ENCODE assay signal across 24 cellular contexts in genomic region chr2:83531211-83531610, GRCh38.
DNase-seq lines count a peak whose midpoint lies in the region; ATAC-seq and TF ChIP-seq lines count a peak whose summit lies in the region.
"Had no signal": no experiment of that assay in that cellular context is flagged by ENCODE, and none has a peak within 500 bp of the region (broad histone marks: within the 10 kb centered on the region; RNA-seq: fewer than 3 reads in every experiment).

No MANE protein-coding gene starts in this region.

- no peak for TF ChIP-seq CTCF in WTC11 (IDR thresholded peaks at IDR 0.05)

- H4K8ac ChIP-seq in neuronal stem cell (ENCODE audit: low read depth, low read length), result no peak overlapping the region

- H3K23ac ChIP-seq in neuronal stem cell (ENCODE audit: low read depth, low read length, poor library complexity), result no peak overlapping the region

- peaks cover 14% of the 10 kb centered on the region for H3K4me1 Mint-ChIP-seq in WTC11
- H3K4me1 Mint-ChIP-seq in CD8-positive, alpha-beta memory T cell, result no peaks in the 10 kb centered on the region
- H3K4me1 Mint-ChIP-seq: activated naive CD4-positive, alpha-beta T cell treated with anti-CD3 and anti-CD28 coated beads, Interleukin-2, amount 50 U/mL, for 24 hours; T-cell had no signal

- no peaks in the 10 kb centered on the region for H3K27me3 Mint-ChIP-seq in WTC11 (ENCODE audit: low read depth)
- H3K27me3 Mint-ChIP-seq in CD8-positive, alpha-beta memory T cell, result no peaks in the 10 kb centered on the region
- H3K27me3 Mint-ChIP-seq: activated naive CD4-positive, alpha-beta T cell treated with anti-CD3 and anti-CD28 coated beads, Interleukin-2, amount 50 U/mL, for 24 hours; natural killer cell treated with Interleukin-12 subunit alpha and Interleukin-12 subunit beta and Interleukin-15 and Interleukin-18, amount 100 ng/mL, for 72 hours; progenitor cell of endocrine pancreas; stimulated activated naive CD8-positive, alpha-beta T cell treated with anti-CD3 and anti-CD28 coated beads, Interleukin-15, Interleukin-2, amounts not matched to agents 100 ng/mL and 50 ng/mL, for 24 hours; T-cell had no signal

- no peak overlapping the region for H2AK5ac ChIP-seq in neuronal stem cell (ENCODE audit: low read depth, low read length)

- no peak overlapping the region for H2BK15ac ChIP-seq in neuronal stem cell (ENCODE audit: low read length)

- ATAC-seq in WTC11 (no peak), GM21825 (IDR thresholded peaks at IDR 0.05; ENCODE audit: unreplicated experiment) (no peak)
- ATAC-seq: CD8-positive, alpha-beta T cell; gastroesophageal sphincter; left cardiac atrium; natural killer cell treated with Interleukin-12 subunit alpha and Interleukin-12 subunit beta and Interleukin-15 and Interleukin-18, amount 100 ng/mL, for 72 hours; T-cell had no signal

- no peak overlapping the region for H3K4ac ChIP-seq in neuronal stem cell (ENCODE audit: low read length)

- no peak overlapping the region for H3K4me2 ChIP-seq in neuronal stem cell (ENCODE audit: insufficient read depth, low read length, poor library complexity, severe bottlenecking)

- no peak overlapping the region for H3K4me3 ChIP-seq in neuronal stem cell (ENCODE audit: low read length in 2 of 2)
- no peak overlapping the region for H3K4me3 ChIP-seq in CD8-positive, alpha-beta memory T cell (ENCODE audit: low read length)
- H3K4me3 ChIP-seq: gastroesophageal sphincter, skin epidermis, tibial nerve had no signal

- H4K91ac ChIP-seq in neuronal stem cell (ENCODE audit: low read depth, low read length, poor library complexity), result no peak overlapping the region

- H3K36me3 ChIP-seq in neuronal stem cell (replicated peaks in 1 of 2; ENCODE audit: control insufficient read depth in 2 of 2, insufficient read depth in 2 of 2, low read length in 2 of 2), result no peaks in the 10 kb centered on the region
- H3K36me3 ChIP-seq in CD8-positive, alpha-beta memory T cell (ENCODE audit: insufficient read depth, low read length), result no peaks in the 10 kb centered on the region
- H3K36me3 ChIP-seq: gastroesophageal sphincter, tibial nerve had no signal

- H2BK5ac ChIP-seq in neuronal stem cell (ENCODE audit: low read length), result no peak overlapping the region

- no peak overlapping the region for H2BK120ac ChIP-seq in neuronal stem cell (ENCODE audit: low read depth, low read length)

- no peak overlapping the region for H3K9ac ChIP-seq in neuronal stem cell (ENCODE audit: low read depth, low read length, poor library complexity)

- H3K36me3 Mint-ChIP-seq in WTC11, result no peaks in the 10 kb centered on the region
- H3K36me3 Mint-ChIP-seq in CD8-positive, alpha-beta memory T cell, result no peaks in the 10 kb centered on the region
- H3K36me3 Mint-ChIP-seq: activated naive CD4-positive, alpha-beta T cell treated with anti-CD3 and anti-CD28 coated beads, Interleukin-2, amount 50 U/mL, for 24 hours; CD8-positive, alpha-beta T cell; natural killer cell treated with Interleukin-12 subunit alpha and Interleukin-12 subunit beta and Interleukin-15 and Interleukin-18, amount 100 ng/mL, for 72 hours; T-cell had no signal

- no peaks in the 10 kb centered on the region for H3K27me3 ChIP-seq in neuronal stem cell (ENCODE audit: control insufficient read depth in 3 of 3, insufficient read depth in 3 of 3, low read depth in 1 of 3, low read length in 3 of 3)
- H3K27me3 ChIP-seq in CD8-positive, alpha-beta memory T cell (ENCODE audit: insufficient read depth, low read length, poor library complexity, severe bottlenecking), result no peaks in the 10 kb centered on the region
- H3K27me3 ChIP-seq: gastroesophageal sphincter, tibial nerve had no signal

- no peak overlapping the region for H3K27ac ChIP-seq in neuronal stem cell (replicated peaks; ENCODE audit: low read length)
- no peak overlapping the region for H3K27ac ChIP-seq in CD8-positive, alpha-beta memory T cell (ENCODE audit: low read depth, low read length)
- H3K27ac ChIP-seq: gastroesophageal sphincter, skin epidermis, tibial nerve had no signal

- CTCF ChIA-PET in WTC11 (lab: Charles Lee), result interaction anchor here (1.2 kb wide), 1 partner anchor 14 kb away, joined by 3 read pairs; no protein-coding TSS in a partner anchor
- CTCF ChIA-PET in CD8-positive, alpha-beta memory T cell (lab: Charles Lee), result no interaction called here

- H3K4me1 ChIP-seq in neuronal stem cell (ENCODE audit: control insufficient read depth in 2 of 2, insufficient read depth in 1 of 2, low read depth in 1 of 2, low read length in 2 of 2), result peaks cover 2 to 13% of the 10 kb centered on the region in 2 donors
- H3K4me1 ChIP-seq in CD8-positive, alpha-beta memory T cell (ENCODE audit: insufficient read depth, low read length), result no peaks in the 10 kb centered on the region
- H3K4me1 ChIP-seq: gastroesophageal sphincter, tibial nerve had no signal

- H2BK12ac ChIP-seq in neuronal stem cell (ENCODE audit: low read length), result no peak overlapping the region

- H2AFZ ChIP-seq in neuronal stem cell (ENCODE audit: low read length), result peak overlapping the region; percentile 68

- DNase-seq in HT1080 (ENCODE audit: low read depth) (peak; percentile 62), NCI-H2107 (lab: John Stamatoyannopoulos, UW) (peak; percentile 49), WTC11 (ENCODE audit: low spot score) (no peak), neuronal stem cell (ENCODE audit: low spot score) (peak; percentile 26)
- DNase-seq in stimulated activated CD8-positive, alpha-beta memory T cell treated with anti-CD3 and anti-CD28 coated beads, Interleukin-4, amount 100 ng/mL, for 48 hours, result no peak
- DNase-seq in CD8-positive, alpha-beta memory T cell, result no peak
- DNase-seq: activated CD4-positive, alpha-beta T cell treated with anti-CD3 and anti-CD28 coated beads for 4 hours; aorta; CD8-positive, alpha-beta T cell; cerebellar nuclear complex; effector CD4-positive, alpha-beta T cell; left cardiac atrium; NCI-H1694 treated with DMSO at 0.1 percent for 48 hours; NCI-H526 treated with DMSO at 0.1 percent for 48 hours; OCI-M1; T-cell had no signal

- H3K4me3 Mint-ChIP-seq in WTC11, result no peak overlapping the region
- no peak overlapping the region for H3K4me3 Mint-ChIP-seq in CD8-positive, alpha-beta memory T cell
- H3K4me3 Mint-ChIP-seq: activated naive CD4-positive, alpha-beta T cell treated with anti-CD3 and anti-CD28 coated beads, Interleukin-2, amount 50 U/mL, for 24 hours; CD8-positive, alpha-beta T cell; natural killer cell treated with Interleukin-12 subunit alpha and Interleukin-12 subunit beta and Interleukin-15 and Interleukin-18, amount 100 ng/mL, for 72 hours; stimulated activated naive CD8-positive, alpha-beta T cell treated with anti-CD3 and anti-CD28 coated beads, Interleukin-15, Interleukin-2, amounts not matched to agents 100 ng/mL and 50 ng/mL, for 24 hours; T-cell had no signal

- H3K79me1 ChIP-seq in neuronal stem cell (ENCODE audit: low read depth, low read length), result no peaks in the 10 kb centered on the region

- H3K27ac Mint-ChIP-seq in WTC11, result peak overlapping the region; percentile 15; the same call in 1 of the 2 replicates
- H3K27ac Mint-ChIP-seq in CD8-positive, alpha-beta memory T cell, result no peak overlapping the region
- H3K27ac Mint-ChIP-seq: activated naive CD4-positive, alpha-beta T cell treated with anti-CD3 and anti-CD28 coated beads, Interleukin-2, amount 50 U/mL, for 24 hours; CD8-positive, alpha-beta T cell; natural killer cell treated with Interleukin-12 subunit alpha and Interleukin-12 subunit beta and Interleukin-15 and Interleukin-18, amount 100 ng/mL, for 72 hours; progenitor cell of endocrine pancreas; stimulated activated naive CD8-positive, alpha-beta T cell treated with anti-CD3 and anti-CD28 coated beads, Interleukin-15, Interleukin-2, amounts not matched to agents 100 ng/mL and 50 ng/mL, for 24 hours; T-cell had no signal

- H3K18ac ChIP-seq in neuronal stem cell (ENCODE audit: low read length), result no peak overlapping the region

- no peak overlapping the region for H3K14ac ChIP-seq in neuronal stem cell (ENCODE audit: low read length)

- peaks cover 0 to 2% of the 10 kb centered on the region in 2 donors for H3K9me3 ChIP-seq in neuronal stem cell (replicated peaks in 1 of 2; ENCODE audit: control insufficient read depth in 2 of 2, insufficient read depth in 1 of 2, low read depth in 1 of 2, low read length in 2 of 2)
- H3K9me3 ChIP-seq in CD8-positive, alpha-beta memory T cell (ENCODE audit: low read length), result no peaks in the 10 kb centered on the region
- H3K9me3 ChIP-seq: gastroesophageal sphincter, tibial nerve had no signal

- WGBS in neuronal stem cell (ENCODE audit: extremely low coverage in 2 of 2, insufficient read length in 2 of 2, insufficient replicate concordance in 1 of 2), 2 donors, result no CpG with 5 or more reads among the region's 3 CpGs

- peaks cover 17% of the 10 kb centered on the region for H3K9me3 Mint-ChIP-seq in WTC11
- H3K9me3 Mint-ChIP-seq in CD8-positive, alpha-beta memory T cell, result peaks cover 0 to 22% (median 2%) of the 10 kb centered on the region in 5 donors
- H3K9me3 Mint-ChIP-seq: CD8-positive, alpha-beta T cell; stimulated activated naive CD8-positive, alpha-beta T cell treated with anti-CD3 and anti-CD28 coated beads, Interleukin-15, Interleukin-2, amounts not matched to agents 100 ng/mL and 50 ng/mL, for 24 hours had no signal

- POLR2A ChIA-PET in WTC11 (lab: Charles Lee), result no interaction called here
- POLR2A ChIA-PET in CD8-positive, alpha-beta memory T cell (lab: Charles Lee), result no interaction called here

Comparison
In these comparisons a context has a peak if more than half of its experiments do, and no peak if none do; other contexts are left out.
1. DNase-seq: peak in HT1080 (single experiment), NCI-H2107 (single experiment) and neuronal stem cell (single experiment); none in WTC11 (single experiment), stimulated activated CD8-positive, alpha-beta memory T cell treated with anti-CD3 and anti-CD28 coated beads, Interleukin-4, amount 100 ng/mL, for 48 hours (single experiment) and CD8-positive, alpha-beta memory T cell (0 of 5).